In the genomic region with DNA sequence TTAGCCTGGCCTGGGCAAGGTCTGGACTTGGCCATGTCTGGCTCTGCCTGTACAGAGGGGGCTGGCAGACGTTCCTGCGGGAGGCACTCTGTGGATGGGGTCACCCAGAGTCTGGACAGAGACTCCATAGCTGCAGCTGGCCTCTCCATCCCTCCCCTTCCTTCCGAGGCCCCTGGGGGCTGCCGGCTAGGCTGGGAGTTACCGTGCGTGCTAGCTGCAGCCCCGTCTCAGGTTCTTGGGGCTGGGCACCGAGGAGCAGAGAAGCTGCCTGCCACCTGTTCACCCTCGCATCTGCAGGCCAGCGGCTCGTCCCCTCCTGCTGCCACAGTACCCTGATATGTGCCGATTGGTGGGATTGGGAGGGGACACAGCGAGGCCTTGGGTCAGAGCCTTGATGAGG, we compare ENCODE assay signal across 28 cellular contexts.
DNase-seq lines count a peak whose midpoint lies in the region; FAIRE-seq and TF ChIP-seq lines count a peak whose summit lies in the region.
"Had no signal": no experiment of that assay in that cellular context is flagged by ENCODE, and none has a peak within 500 bp of the region (broad histone marks: within the 10 kb centered on the region; RNA-seq: fewer than 3 reads in every experiment).

No MANE protein-coding gene starts in this region.

- H3K27ac Mint-ChIP-seq in CD14-positive monocyte (peak overlapping the region in 4 of 7 donors; percentile 42 to 73 (median 66)), immature natural killer cell (peak overlapping the region in 5 of 6 donors; percentile 45 to 97 (median 93)), endodermal cell (no peak overlapping the region)

- FAIRE-seq in frontal cortex (lab: Jason Lieb, UNC) = no peak
- FAIRE-seq: K562 had no signal

- H3K27me3 ChIP-seq in skeletal muscle tissue (ENCODE audit: control insufficient read depth in 3 of 3, insufficient read depth in 3 of 3, low read length in 3 of 3) = no peaks in the 10 kb centered on the region
- H3K27me3 ChIP-seq in endodermal cell (ENCODE audit: control insufficient read depth, insufficient read depth, low read length, poor library complexity, severe bottlenecking) = no peaks in the 10 kb centered on the region
- H3K27me3 ChIP-seq: breast epithelium, colonic mucosa, esophagus muscularis mucosa, Peyer's patch, SJCRH30, uterus had no signal

- peaks cover 2 to 3% (median 3%) of the 10 kb centered on the region in 3 donors for H3K27me3 Mint-ChIP-seq in CD14-positive monocyte (ENCODE audit: low read depth in 3 of 3)
- peaks cover 9 to 20% (median 12%) of the 10 kb centered on the region in 3 donors for H3K27me3 Mint-ChIP-seq in immature natural killer cell (ENCODE audit: low read depth in 3 of 3)
- H3K27me3 Mint-ChIP-seq in endodermal cell (ENCODE audit: insufficient read depth) = no peaks in the 10 kb centered on the region

- H3K36me3 ChIP-seq in skeletal muscle tissue (ENCODE audit: control insufficient read depth in 3 of 3, insufficient read depth in 3 of 3, low read length in 3 of 3) (peaks cover 0 to 2% (median 0%) of the 10 kb centered on the region in 3 donors), endodermal cell (ENCODE audit: control insufficient read depth, insufficient read depth, low read length) (no peaks in the 10 kb centered on the region)
- H3K36me3 ChIP-seq: breast epithelium, colonic mucosa, esophagus muscularis mucosa, Peyer's patch, SJCRH30, uterus had no signal

- H3K9me3 Mint-ChIP-seq in CD14-positive monocyte = peaks cover 0 to 3% (median 0%) of the 10 kb centered on the region in 7 donors
- H3K9me3 Mint-ChIP-seq in immature natural killer cell = peaks cover 0 to 3% (median 0%) of the 10 kb centered on the region in 6 donors
- no peaks in the 10 kb centered on the region for H3K9me3 Mint-ChIP-seq in endodermal cell

- H3K9ac ChIP-seq in skeletal muscle tissue (ENCODE audit: low read depth in 1 of 3, low read length in 3 of 3) (peak overlapping the region in 2 of 3 donors; percentile 34 to 64), endodermal cell (ENCODE audit: extremely low read depth, low read length, poor library complexity, severe bottlenecking) (no peak overlapping the region)

- H3K36me3 Mint-ChIP-seq in CD14-positive monocyte = peaks cover 32 to 77% of the 10 kb centered on the region in 2 donors
- no peaks in the 10 kb centered on the region for H3K36me3 Mint-ChIP-seq in immature natural killer cell
- peaks cover 1% of the 10 kb centered on the region for H3K36me3 Mint-ChIP-seq in endodermal cell (ENCODE audit: low read depth)
- H3K36me3 Mint-ChIP-seq: CD8-positive, alpha-beta T cell had no signal

- 92 to 100% methylated on average over 4 to 13 of the region's 13 CpGs for WGBS in endodermal cell (ENCODE audit: insufficient coverage in 1 of 2, insufficient read length in 1 of 2), 2 experiments

- H3K4me3 ChIP-seq in skeletal muscle tissue (ENCODE audit: low read length in 3 of 3) = no peak overlapping the region
- no peak overlapping the region for H3K4me3 ChIP-seq in endodermal cell (ENCODE audit: low read length)
- H3K4me3 ChIP-seq: breast epithelium, colonic mucosa, esophagus muscularis mucosa, K562, SJCRH30, uterus had no signal

- TF ChIP-seq CTCF in CD14-positive monocyte (IDR thresholded peaks at IDR 0.05) (no peak), endodermal cell (conservative IDR thresholded peaks at IDR 0.05) (no peak)

- H3K4me1 Mint-ChIP-seq in CD14-positive monocyte = peaks cover 89% of the 10 kb centered on the region
- peaks cover 43 to 83% of the 10 kb centered on the region in 2 donors for H3K4me1 Mint-ChIP-seq in immature natural killer cell
- peaks cover 4% of the 10 kb centered on the region for H3K4me1 Mint-ChIP-seq in endodermal cell

- H3K4me3 Mint-ChIP-seq in CD14-positive monocyte (peak overlapping the region in 1 of 2 donors; percentile 46), immature natural killer cell (peak overlapping the region in 1 of 5 donors; percentile 24), endodermal cell (no peak overlapping the region)
- H3K4me3 Mint-ChIP-seq: T-helper 1 cell treated with Interleukin-12 subunit alpha and Interleukin-12 subunit beta and Interleukin-4 antibody, amounts not matched to agents 30 μg/mL and 1 μg/mL, for 36 hours had no signal

- H3K27ac ChIP-seq in skeletal muscle tissue (ENCODE audit: low read depth, low read length) (no peak overlapping the region), endodermal cell (ENCODE audit: low read depth, low read length) (no peak overlapping the region)
- H3K27ac ChIP-seq: colonic mucosa, SJCRH30, uterus had no signal

- H3K9me3 ChIP-seq in skeletal muscle tissue (ENCODE audit: control insufficient read depth in 3 of 3, low read length in 3 of 3) (no peaks in the 10 kb centered on the region), endodermal cell (ENCODE audit: control insufficient read depth, low read length) (no peaks in the 10 kb centered on the region)
- H3K9me3 ChIP-seq: breast epithelium, colonic mucosa, esophagus muscularis mucosa, Peyer's patch, SJCRH30, uterus had no signal

- H3K4me1 ChIP-seq in skeletal muscle tissue (ENCODE audit: control insufficient read depth in 3 of 3, insufficient read depth in 3 of 3, low read length in 3 of 3) = peaks cover 83 to 98% (median 97%) of the 10 kb centered on the region in 3 donors
- no peaks in the 10 kb centered on the region for H3K4me1 ChIP-seq in endodermal cell (ENCODE audit: control insufficient read depth, insufficient read depth, low read length)

- intact Hi-C loops in CD14-positive monocyte (cut with micrococcal nuclease) = no loop called here

- no peak for DNase-seq in CD14-positive monocyte (ENCODE audit: low spot score)
- DNase-seq in NCI-H2171 treated with DMSO at 0.1 percent for 48 hours (lab: John Stamatoyannopoulos, UW) = peak; percentile 52
- no peak for DNase-seq in immature natural killer cell
- no peak for DNase-seq in SW480 (ENCODE audit: low spot score)
- no peak for DNase-seq in endodermal cell
- DNase-seq in frontal cortex (ENCODE audit: low spot score in 2 of 2) = no peak
- DNase-seq in NCI-H2107 treated with DMSO at 0.1 percent for 48 hours (lab: John Stamatoyannopoulos, UW; ENCODE audit: unreplicated experiment) = no peak
- DNase-seq: activated CD4-positive, alpha-beta T cell treated with anti-CD3 and anti-CD28 coated beads for 4 hours; activated naive CD4-positive, alpha-beta T cell; activated T-cell treated with anti-CD3 and anti-CD28 coated beads, Interleukin-2, amount 50 U/mL, for 24 hours; amniotic stem cell; CD8-positive, alpha-beta T cell; colonic mucosa; DMS153; foreskin melanocyte; hypothalamus; islet precursor cell; NCI-H1436; Peyer's patch; posterior cingulate gyrus; stimulated activated CD8-positive, alpha-beta memory T cell treated with anti-CD3 and anti-CD28 coated beads, Interleukin-4, amount 100 ng/mL, for 48 hours; uterus had no signal
